ENCODE assay signal across 2 cellular contexts in genomic region chr21:45902292-45902995, GRCh38.
TF ChIP-seq lines count a peak whose summit lies in the region.

No MANE protein-coding gene starts in this region.

TF ChIP-seq in HepG2, 621 proteins besides CTCF, POLR2A, EP300 and RAD21 (continued from another document):
- TF ChIP-seq ZNF280B (CRISPR knock-in tag; IDR thresholded peaks at IDR 0.05; ENCODE audit: borderline replicate concordance), result no peak

TF ChIP-seq in K562, 482 proteins besides CTCF, POLR2A, EP300 and RAD21 (continued from another document and continues in another):
- TF ChIP-seq C11orf30 (IDR thresholded peaks at IDR 0.05; ENCODE audit: low read depth), result peak; percentile 60
- TF ChIP-seq FOXK2 (conservative IDR thresholded peaks at IDR 0.05 in 1 of 2, IDR thresholded peaks at IDR 0.05 in 1 of 2; ENCODE audit: low read depth in 2 of 2), result no peak
- TF ChIP-seq CREB5 (CRISPR knock-in tag; IDR thresholded peaks at IDR 0.05), result no peak
- TF ChIP-seq ZBTB2 (IDR thresholded peaks at IDR 0.05), result no peak
- no peak for TF ChIP-seq ZNF318 (IDR thresholded peaks at IDR 0.05; ENCODE audit: borderline replicate concordance in 1 of 2, low read depth in 1 of 2)
- TF ChIP-seq SP2 (IDR thresholded peaks at IDR 0.05; ENCODE audit: extremely low read depth, low read depth, low read length, poor library complexity, severe bottlenecking), result no peak
- TF ChIP-seq HNRNPUL1 (IDR thresholded peaks at IDR 0.05; ENCODE audit: low read length), result no peak
- no peak for TF ChIP-seq REST (CRISPR knock-in tag; IDR thresholded peaks at IDR 0.05; ENCODE audit: low read depth)
- peak; percentile 16; the same call in 1 of the 2 replicates for TF ChIP-seq MAFK (IDR thresholded peaks at IDR 0.05; ENCODE audit: low read length)
- peak; percentile 80 for TF ChIP-seq MAFG (tag; conservative IDR thresholded peaks at IDR 0.05)
- TF ChIP-seq HMGXB4 (CRISPR knock-in tag; IDR thresholded peaks at IDR 0.05), result no peak
- no peak for TF ChIP-seq CGGBP1 (CRISPR knock-in tag; IDR thresholded peaks at IDR 0.05)
- TF ChIP-seq HOMEZ (CRISPR knock-in tag; IDR thresholded peaks at IDR 0.05), result no peak
- TF ChIP-seq ZNF512 (tag; IDR thresholded peaks at IDR 0.05), result no peak
- no peak for TF ChIP-seq ZNF224 (CRISPR knock-in tag; IDR thresholded peaks at IDR 0.05)
- no peak for TF ChIP-seq RBM17 (IDR thresholded peaks at IDR 0.05; ENCODE audit: borderline replicate concordance, low read depth, low read length)
- TF ChIP-seq RCOR1 (IDR thresholded peaks at IDR 0.05; ENCODE audit: borderline replicate concordance in 1 of 2, low read depth in 2 of 2, low read length in 2 of 2), result no peak
- TF ChIP-seq KAT2B (IDR thresholded peaks at IDR 0.05; ENCODE audit: low read depth, low read length), result no peak
- no peak for TF ChIP-seq ETS1 (conservative IDR thresholded peaks at IDR 0.05; ENCODE audit: control insufficient read depth, low read depth, low read length)
- TF ChIP-seq ILK (tag; IDR thresholded peaks at IDR 0.05; ENCODE audit: borderline replicate concordance, low read depth), result no peak
- TF ChIP-seq NFE2L1 (tag; IDR thresholded peaks at IDR 0.05; ENCODE audit: borderline replicate concordance, low read depth), result peak; percentile 47; the same call in 1 of the 2 replicates
- TF ChIP-seq ATF4 (CRISPR knock-in tag; IDR thresholded peaks at IDR 0.05), result no peak
- peak; percentile 56; the same call in 1 of the 2 replicates for TF ChIP-seq NFE2 (IDR thresholded peaks at IDR 0.05; ENCODE audit: low read depth)
- no peak for TF ChIP-seq GATAD2B (IDR thresholded peaks at IDR 0.05; ENCODE audit: borderline replicate concordance)
- no peak for TF ChIP-seq HDAC8 (tag; IDR thresholded peaks at IDR 0.05)
- TF ChIP-seq PURB (CRISPR knock-in tag; IDR thresholded peaks at IDR 0.05; ENCODE audit: low read depth), result no peak
- TF ChIP-seq ZNF764 (CRISPR knock-in tag; IDR thresholded peaks at IDR 0.05; ENCODE audit: low read depth), result no peak
- no peak for TF ChIP-seq MNT (conservative IDR thresholded peaks at IDR 0.05)
